Comparison of ENCODE assay signal across 17 cellular contexts in the genomic region with DNA sequence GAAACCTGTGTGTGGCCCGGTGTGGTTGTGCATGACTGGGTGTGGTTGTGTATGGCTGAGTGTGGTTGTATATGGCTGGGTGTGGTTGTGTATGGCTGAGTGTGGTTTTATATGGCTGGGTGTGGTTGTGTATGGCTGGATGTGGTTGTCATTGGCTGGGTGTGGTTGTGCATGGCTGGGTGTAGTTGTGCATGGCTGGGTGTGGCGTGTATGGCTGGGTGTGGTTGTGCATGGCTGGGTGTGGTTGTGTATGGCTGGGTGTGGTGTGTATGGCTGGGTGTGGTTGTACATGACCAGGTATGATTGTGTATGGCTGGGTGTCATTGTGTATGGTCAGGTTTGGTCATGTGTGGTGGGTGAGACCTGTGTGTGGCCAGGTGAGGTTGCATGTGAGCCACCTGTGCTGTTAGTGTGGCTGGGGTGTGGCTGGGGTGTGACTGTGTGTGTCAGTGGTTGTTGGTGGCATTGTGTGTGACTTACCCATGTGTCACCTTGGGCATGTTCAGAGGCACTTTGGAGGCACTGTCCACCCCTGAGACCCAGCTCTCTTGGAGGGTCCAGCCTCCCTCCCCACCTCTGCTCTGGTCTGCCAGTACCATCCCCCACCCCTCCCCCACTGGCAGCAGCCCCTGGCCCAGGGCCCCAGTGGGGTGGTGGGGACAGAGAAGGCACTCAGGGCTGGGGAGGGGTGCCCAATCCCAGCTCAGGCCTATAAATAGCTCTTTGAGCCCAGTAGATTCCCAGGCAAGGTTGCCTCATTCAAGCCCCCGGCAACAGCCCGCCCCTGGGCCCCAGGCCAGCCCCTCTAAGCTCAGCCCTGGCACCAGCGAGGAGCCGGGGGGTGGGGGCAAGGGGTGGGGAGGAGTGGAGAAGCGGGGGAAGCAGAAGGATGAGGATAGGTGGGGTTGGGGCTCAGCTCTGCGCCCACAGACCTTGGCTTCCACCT. TPM values are rescaled to one million over a fixed set of nuclear protein-coding genes. Genes with fewer than 3 reads are reported as not detected.
DNase-seq lines count a peak whose midpoint lies in the region; ATAC-seq and TF ChIP-seq lines count a peak whose summit lies in the region.
"Had no signal": no experiment of that assay in that cellular context is flagged by ENCODE, and none has a peak within 500 bp of the region (broad histone marks: within the 10 kb centered on the region; RNA-seq: fewer than 3 reads in every experiment).

No MANE protein-coding gene starts in this region.

- H3K27me3 ChIP-seq in breast epithelium = peaks cover 3 to 29% of the 10 kb centered on the region in 2 donors

- H3K4me1 ChIP-seq in breast epithelium = no peaks in the 10 kb centered on the region
- H3K4me1 ChIP-seq: HAP-1 had no signal

- POLR2A ChIA-PET in activated CD8-positive, alpha-beta T cell treated with anti-CD3 and anti-CD28 coated beads, Interleukin-2, amount 10 ng/mL, durations not matched to agents 7 days and 5 days (lab: Charles Lee) = no interaction called here
- POLR2A ChIA-PET in activated CD8-positive, alpha-beta T cell treated with anti-CD3 and anti-CD28 coated beads for 36 hours (lab: Charles Lee) = interaction anchor here (1.2 kb wide), 1 partner anchor 16 kb away, joined by 8 read pairs; the partner anchor contains the start of genes BORCS8 and RFXANK

- CTCF ChIA-PET in activated CD8-positive, alpha-beta T cell treated with anti-CD3 and anti-CD28 coated beads, Interleukin-2, amount 10 ng/mL, durations not matched to agents 7 days and 5 days (lab: Charles Lee) = no interaction called here
- CTCF ChIA-PET in activated CD8-positive, alpha-beta T cell treated with anti-CD3 and anti-CD28 coated beads for 36 hours (lab: Charles Lee) = no interaction called here

- no peaks in the 10 kb centered on the region for H3K9me3 Mint-ChIP-seq in activated CD8-positive, alpha-beta T cell treated with anti-CD3 and anti-CD28 coated beads, Interleukin-2, amount 10 ng/mL, durations not matched to agents 7 days and 5 days (ENCODE audit: insufficient read depth)
- no peaks in the 10 kb centered on the region for H3K9me3 Mint-ChIP-seq in activated CD8-positive, alpha-beta T cell treated with anti-CD3 and anti-CD28 coated beads for 36 hours

- H3K4me3 Mint-ChIP-seq in activated CD8-positive, alpha-beta T cell treated with anti-CD3 and anti-CD28 coated beads, Interleukin-2, amount 10 ng/mL, durations not matched to agents 7 days and 5 days = no peak overlapping the region
- H3K4me3 Mint-ChIP-seq in activated CD8-positive, alpha-beta T cell treated with anti-CD3 and anti-CD28 coated beads for 36 hours = no peak overlapping the region

- H3K36me3 ChIP-seq in breast epithelium = no peaks in the 10 kb centered on the region
- H3K36me3 ChIP-seq: HAP-1, transverse colon had no signal

- H3K4me1 Mint-ChIP-seq in activated CD8-positive, alpha-beta T cell treated with anti-CD3 and anti-CD28 coated beads, Interleukin-2, amount 10 ng/mL, durations not matched to agents 7 days and 5 days (ENCODE audit: low read depth) = peaks cover 36% of the 10 kb centered on the region
- H3K4me1 Mint-ChIP-seq in activated CD8-positive, alpha-beta T cell treated with anti-CD3 and anti-CD28 coated beads for 36 hours (ENCODE audit: low read depth) = peaks cover 15% of the 10 kb centered on the region

- H3K27ac ChIP-seq in substantia nigra (ENCODE audit: low read depth, low read length, poor library complexity, severe bottlenecking) (no peak overlapping the region), breast epithelium (no peak overlapping the region)
- H3K27ac ChIP-seq: HL-60 had no signal

- H3K27ac Mint-ChIP-seq in activated CD8-positive, alpha-beta T cell treated with anti-CD3 and anti-CD28 coated beads, Interleukin-2, amount 10 ng/mL, durations not matched to agents 7 days and 5 days = peak overlapping the region; percentile 67
- H3K27ac Mint-ChIP-seq in activated CD8-positive, alpha-beta T cell treated with anti-CD3 and anti-CD28 coated beads for 36 hours = no peak overlapping the region

- peaks cover 26% of the 10 kb centered on the region for H3K27me3 Mint-ChIP-seq in activated CD8-positive, alpha-beta T cell treated with anti-CD3 and anti-CD28 coated beads, Interleukin-2, amount 10 ng/mL, durations not matched to agents 7 days and 5 days (ENCODE audit: low read depth)
- H3K27me3 Mint-ChIP-seq in activated CD8-positive, alpha-beta T cell treated with anti-CD3 and anti-CD28 coated beads for 36 hours = peaks cover 16% of the 10 kb centered on the region

- no peak for DNase-seq in activated CD8-positive, alpha-beta T cell treated with anti-CD3 and anti-CD28 coated beads, Interleukin-2, amount 10 ng/mL, durations not matched to agents 7 days and 5 days
- DNase-seq in activated CD8-positive, alpha-beta T cell treated with anti-CD3 and anti-CD28 coated beads for 36 hours = no peak
- DNase-seq in substantia nigra (lab: John Stamatoyannopoulos, UW) (peak in 40 of 49 donors; percentile 10 to 86 (median 43)), breast epithelium (ENCODE audit: low spot score in 2 of 2) (no peak)
- DNase-seq: activated CD4-positive, alpha-beta T cell treated with anti-CD3 and anti-CD28 coated beads for 48 hours; activated effector memory CD4-positive, alpha-beta T cell treated with anti-CD3 and anti-CD28 coated beads, Interleukin-2, amount 50 U/mL, for 16 hours; effector CD4-positive, alpha-beta T cell; foreskin melanocyte; NCI-H2029; NCI-H748 treated with DMSO at 0.1 percent for 48 hours; transverse colon had no signal

- TF ChIP-seq CTCF in activated CD8-positive, alpha-beta T cell treated with anti-CD3 and anti-CD28 coated beads for 36 hours (IDR thresholded peaks at IDR 0.05) = no peak
- TF ChIP-seq CTCF in breast epithelium (IDR thresholded peaks at IDR 0.05) = no peak

- H3K4me3 ChIP-seq in breast epithelium = no peak overlapping the region
- H3K4me3 ChIP-seq: HAP-1, transverse colon had no signal

- TF ChIP-seq POLR2A in breast epithelium (IDR thresholded peaks at IDR 0.05) = no peak

- intact Hi-C loops in activated CD8-positive, alpha-beta T cell treated with anti-CD3 and anti-CD28 coated beads for 36 hours (cut with micrococcal nuclease) = no loop called here
- intact Hi-C loops in breast epithelium (cut with DNase I; ENCODE audit: low total_unique reads) = no loop called here

- H3K36me3 Mint-ChIP-seq in activated CD8-positive, alpha-beta T cell treated with anti-CD3 and anti-CD28 coated beads, Interleukin-2, amount 10 ng/mL, durations not matched to agents 7 days and 5 days (ENCODE audit: low read depth) = peaks cover 4% of the 10 kb centered on the region
- H3K36me3 Mint-ChIP-seq in activated CD8-positive, alpha-beta T cell treated with anti-CD3 and anti-CD28 coated beads for 36 hours (ENCODE audit: low read depth) = peaks cover 4% of the 10 kb centered on the region

- no peaks in the 10 kb centered on the region for H3K9me3 ChIP-seq in breast epithelium
- H3K9me3 ChIP-seq: HAP-1, transverse colon had no signal

- ATAC-seq in activated CD8-positive, alpha-beta T cell treated with anti-CD3 and anti-CD28 coated beads, Interleukin-2, amount 10 ng/mL, durations not matched to agents 7 days and 5 days = no peak
- ATAC-seq in activated CD8-positive, alpha-beta T cell treated with anti-CD3 and anti-CD28 coated beads for 36 hours = no peak
- ATAC-seq in esophagus mucosa (peak; percentile 65), GM19351 (IDR thresholded peaks at IDR 0.05; ENCODE audit: unreplicated experiment) (no peak)

RNA-seq across cellular contexts. Expression of gene NCAN, which starts 3.8 kb away (rescaled TPM):
- not detected for total RNA-seq in activated CD8-positive, alpha-beta T cell treated with anti-CD3 and anti-CD28 coated beads, Interleukin-2, amount 10 ng/mL, durations not matched to agents 7 days and 5 days
- not detected for total RNA-seq in activated CD8-positive, alpha-beta T cell treated with anti-CD3 and anti-CD28 coated beads for 36 hours
- total RNA-seq in esophagus mucosa = not detected
- not detected for total RNA-seq in breast epithelium
- total RNA-seq: renal cortical epithelial cell had no signal

RNA-seq across cellular contexts. Expression of gene NR2C2AP, which starts 4.7 kb away (rescaled TPM):
- 10 to 100 TPM; 35.6 TPM for total RNA-seq in activated CD8-positive, alpha-beta T cell treated with anti-CD3 and anti-CD28 coated beads, Interleukin-2, amount 10 ng/mL, durations not matched to agents 7 days and 5 days
- 10 to 100 TPM; 37.8 to 40.0 TPM for total RNA-seq in activated CD8-positive, alpha-beta T cell treated with anti-CD3 and anti-CD28 coated beads for 36 hours
- total RNA-seq in esophagus mucosa = 14.8 TPM
- total RNA-seq in breast epithelium = 10 to 100 TPM; 19.8 to 24.1 (median 21.6) TPM

RNA-seq across cellular contexts. Expression of gene RFXANK, which starts 15.9 kb away (rescaled TPM):
- total RNA-seq in activated CD8-positive, alpha-beta T cell treated with anti-CD3 and anti-CD28 coated beads, Interleukin-2, amount 10 ng/mL, durations not matched to agents 7 days and 5 days = 10 to 100 TPM; 97.9 to 98.7 TPM
- 10 to 100 TPM; 61.4 to 68.5 TPM for total RNA-seq in activated CD8-positive, alpha-beta T cell treated with anti-CD3 and anti-CD28 coated beads for 36 hours
- total RNA-seq in esophagus mucosa = 72.9 TPM
- total RNA-seq in breast epithelium = 10 to 100 TPM; 43.9 to 51.1 (median 47.7) TPM

RNA-seq across cellular contexts. Expression of gene BORCS8, which starts 16.0 kb away (rescaled TPM):
- total RNA-seq in activated CD8-positive, alpha-beta T cell treated with anti-CD3 and anti-CD28 coated beads, Interleukin-2, amount 10 ng/mL, durations not matched to agents 7 days and 5 days = 10 to 100 TPM; 22.1 to 25.4 TPM
- 10 to 100 TPM; 20.8 to 22.2 TPM for total RNA-seq in activated CD8-positive, alpha-beta T cell treated with anti-CD3 and anti-CD28 coated beads for 36 hours
- total RNA-seq in esophagus mucosa (18.4 TPM), breast epithelium (10 to 100 TPM; 15.2 to 18.0 (median 16.7) TPM)

RNA-seq across cellular contexts. Expression of gene MEF2B, which starts 37.8 kb away (rescaled TPM):
- 1 to 10 TPM; 2.2 to 3.6 TPM for total RNA-seq in activated CD8-positive, alpha-beta T cell treated with anti-CD3 and anti-CD28 coated beads, Interleukin-2, amount 10 ng/mL, durations not matched to agents 7 days and 5 days
- total RNA-seq in activated CD8-positive, alpha-beta T cell treated with anti-CD3 and anti-CD28 coated beads for 36 hours = 1 to 10 TPM; 1.4 to 2.6 TPM
- total RNA-seq in esophagus mucosa = 1.4 TPM
- under 1 TPM in 2 of 3 donors, not detected in 1; 0.59 to 0.64 TPM for total RNA-seq in breast epithelium
- total RNA-seq: RPMI7951 had no signal

Comparison
In these comparisons a context has a peak if more than half of its experiments do, and no peak if none do; other contexts are left out.
1. DNase-seq: peak in substantia nigra (40 of 49); none in activated CD8-positive, alpha-beta T cell treated with anti-CD3 and anti-CD28 coated beads, Interleukin-2, amount 10 ng/mL, durations not matched to agents 7 days and 5 days (single experiment), activated CD8-positive, alpha-beta T cell treated with anti-CD3 and anti-CD28 coated beads for 36 hours (single experiment) and breast epithelium (0 of 2).